ENCODE assay signal across 2 cellular contexts in the genomic region with DNA sequence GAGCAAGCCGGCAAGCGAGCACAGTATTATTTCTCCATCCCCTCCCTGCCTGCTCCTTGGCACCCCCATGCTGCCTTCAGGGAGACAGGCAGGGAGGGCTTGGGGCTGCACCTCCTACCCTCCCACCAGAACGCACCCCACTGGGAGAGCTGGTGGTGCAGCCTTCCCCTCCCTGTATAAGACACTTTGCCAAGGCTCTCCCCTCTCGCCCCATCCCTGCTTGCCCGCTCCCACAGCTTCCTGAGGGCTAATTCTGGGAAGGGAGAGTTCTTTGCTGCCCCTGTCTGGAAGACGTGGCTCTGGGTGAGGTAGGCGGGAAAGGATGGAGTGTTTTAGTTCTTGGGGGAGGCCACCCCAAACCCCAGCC.
TF ChIP-seq lines count a peak whose summit lies in the region.

No MANE protein-coding gene starts in this region.

TF ChIP-seq in IMR-90, 13 proteins besides CTCF, POLR2A, EP300 and RAD21:
- no peak for TF ChIP-seq RCOR1 (IDR thresholded peaks at IDR 0.05; ENCODE audit: insufficient replicate concordance, low read length)
- TF ChIP-seq MAZ (IDR thresholded peaks at IDR 0.05; ENCODE audit: borderline replicate concordance, low read depth, low read length) = no peak
- TF ChIP-seq MAFK (IDR thresholded peaks at IDR 0.05; ENCODE audit: low read depth, low read length) = no peak
- TF ChIP-seq CEBPB (IDR thresholded peaks at IDR 0.05; ENCODE audit: low read depth, low read length) = no peak
- TF ChIP-seq SMC3 (IDR thresholded peaks at IDR 0.05; ENCODE audit: low read depth, low read length) = no peak
- no peak for TF ChIP-seq FOS (IDR thresholded peaks at IDR 0.05; ENCODE audit: low read depth, low read length)
- TF ChIP-seq RFX5 (IDR thresholded peaks at IDR 0.05; ENCODE audit: low read depth, low read length) = no peak
- no peak for TF ChIP-seq CHD1 (IDR thresholded peaks at IDR 0.05; ENCODE audit: low read depth, low read length)

TF ChIP-seq in K562, 482 proteins besides CTCF, POLR2A, EP300 and RAD21:
- 0 out of 2 replicates have a peak, but pooled peaks have one; percentile 43 for TF ChIP-seq FOXP1 (CRISPR knock-in tag; IDR thresholded peaks at IDR 0.05)
- no peak for TF ChIP-seq HDAC2 (IDR thresholded peaks at IDR 0.05)
- TF ChIP-seq TRIM25 (IDR thresholded peaks at IDR 0.05; ENCODE audit: borderline replicate concordance) = no peak
- no peak for TF ChIP-seq NCOA6 (IDR thresholded peaks at IDR 0.05)
